ENCODE assay signal across 5 cellular contexts in the genomic region with DNA sequence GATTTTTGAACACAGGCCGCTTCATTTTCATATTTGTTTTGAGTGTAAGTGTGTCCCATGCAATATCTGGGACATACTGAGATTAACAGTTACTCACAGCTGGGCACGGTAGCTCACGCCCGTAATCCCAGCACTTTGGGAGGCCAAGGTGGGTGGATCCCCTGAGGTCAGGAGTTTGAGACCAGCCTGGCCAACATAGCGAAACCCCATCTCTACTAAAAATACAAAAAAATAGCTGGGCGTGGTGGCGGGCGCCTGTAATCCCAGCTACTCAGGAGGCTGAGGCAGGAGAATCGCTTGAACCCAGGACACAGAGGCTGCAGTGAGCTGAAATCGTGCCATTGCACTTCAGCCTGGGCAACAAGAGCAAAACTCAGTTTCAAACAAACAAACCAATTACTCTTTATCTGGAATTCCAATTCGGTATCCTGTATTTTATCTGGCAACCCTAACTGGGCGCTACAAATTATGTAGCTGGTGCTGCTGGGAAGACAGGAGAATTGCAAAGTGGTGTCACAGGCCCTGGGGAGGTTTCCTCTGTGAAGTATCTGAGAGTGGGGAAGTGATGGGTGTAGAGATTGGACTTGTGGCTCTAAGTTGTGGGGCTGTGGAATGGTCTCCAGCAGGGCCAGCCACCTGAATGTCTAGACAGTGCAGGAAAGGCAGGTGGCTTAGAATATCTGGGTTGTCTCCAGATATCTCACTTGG.
DNase-seq lines count a peak whose midpoint lies in the region; ATAC-seq, FAIRE-seq and TF ChIP-seq lines count a peak whose summit lies in the region.
"Not testable (repeated sequence)": the region's sequence is repeated elsewhere in the genome, so short reads cannot be mapped to it uniquely, and the experiment has no call there.

No MANE protein-coding gene starts in this region.

- H2AK5ac ChIP-seq in mesendoderm (ENCODE audit: low read length); neuronal stem cell (ENCODE audit: low read depth, low read length): not testable (repeated sequence)

- not testable (repeated sequence) for H3K27ac ChIP-seq in endothelial cell of umbilical vein (ENCODE audit: insufficient read depth, low read depth, low read length); HepG2 (ENCODE audit: extremely low read length, insufficient read depth, low read length); mesendoderm (ENCODE audit: low read depth, low read length); neuronal stem cell (replicated peaks; ENCODE audit: low read length)

- not testable (repeated sequence) for H3K56ac ChIP-seq in mesendoderm (ENCODE audit: low read length)

- not testable (repeated sequence) for H4K20me1 ChIP-seq in endothelial cell of umbilical vein (replicated peaks; ENCODE audit: control insufficient read depth, extremely low read depth, insufficient read depth, low read length); HepG2 (ENCODE audit: insufficient read depth, low read length)

- TF ChIP-seq POLR2A in endothelial cell of umbilical vein (IDR thresholded peaks at IDR 0.05; ENCODE audit: low read depth, low read length); HepG2 (IDR thresholded peaks at IDR 0.05; ENCODE audit: insufficient read depth in 1 of 2, low read depth in 2 of 2, low read length in 2 of 2): not testable (repeated sequence)

- H3K27me3 ChIP-seq in endothelial cell of umbilical vein (ENCODE audit: control insufficient read depth in 2 of 2, insufficient read depth in 2 of 2, low read length in 2 of 2); HepG2 (ENCODE audit: control insufficient read depth in 1 of 2, insufficient read depth in 2 of 2, low read length in 2 of 2); mesendoderm (ENCODE audit: insufficient read depth, low read length, poor library complexity); neuronal stem cell (ENCODE audit: control insufficient read depth in 3 of 3, insufficient read depth in 3 of 3, low read depth in 1 of 3, low read length in 3 of 3): not testable (repeated sequence)

- peaks cover 30% of the 10 kb centered on the region for H3K9me3 Mint-ChIP-seq in nephron

- in situ Hi-C loops in HepG2 (cut with HindIII; ENCODE audit: extremely low pct_ligation_motif_present, low pct_unique_long_range_greater_than_20kb) = not testable (repeated sequence)

- dilution Hi-C loops in endothelial cell of umbilical vein (cut with MboI; ENCODE audit: extremely low pct_ligation_motif_present, low sequenced_read_pairs) = not testable (repeated sequence)

- not testable (repeated sequence) for H4K91ac ChIP-seq in neuronal stem cell (ENCODE audit: low read depth, low read length, poor library complexity)

- not testable (repeated sequence) for H4K8ac ChIP-seq in mesendoderm (ENCODE audit: low read depth, low read length); neuronal stem cell (ENCODE audit: low read depth, low read length)

- H3K4me3 Mint-ChIP-seq in nephron = not testable (repeated sequence)

- DNase-seq in endothelial cell of umbilical vein (ENCODE audit: low read depth, low spot score); HepG2 (ENCODE audit: low spot score); neuronal stem cell (ENCODE audit: low spot score): not testable (repeated sequence)
- DNase-seq in mesendoderm = peak; percentile 74

- not testable (repeated sequence) for TF ChIP-seq RAD21 in HepG2 (CRISPR knock-in tag; IDR thresholded peaks at IDR 0.05)

- H4K5ac ChIP-seq in mesendoderm (ENCODE audit: low read length) = not testable (repeated sequence)

- H3K36me3 ChIP-seq in endothelial cell of umbilical vein (ENCODE audit: control insufficient read depth in 2 of 2, extremely low read depth in 1 of 2, insufficient read depth in 2 of 2, low read length in 2 of 2); HepG2 (replicated peaks in 1 of 2; ENCODE audit: control insufficient read depth in 1 of 2, insufficient read depth in 2 of 2, low read length in 2 of 2); mesendoderm (ENCODE audit: control insufficient read depth, insufficient read depth, low read length); neuronal stem cell (replicated peaks in 1 of 2; ENCODE audit: control insufficient read depth in 2 of 2, insufficient read depth in 2 of 2, low read length in 2 of 2): not testable (repeated sequence)

- not testable (repeated sequence) for H2AFZ ChIP-seq in endothelial cell of umbilical vein (ENCODE audit: low read depth, low read length); HepG2 (ENCODE audit: low read length); neuronal stem cell (ENCODE audit: low read length)

- H3K4me3 ChIP-seq in endothelial cell of umbilical vein (replicated peaks in 1 of 3; ENCODE audit: insufficient read depth in 1 of 3, low read depth in 1 of 3, low read length in 3 of 3); HepG2 (replicated peaks in 1 of 3; ENCODE audit: insufficient read depth in 1 of 3, low read depth in 2 of 3, low read length in 3 of 3); mesendoderm (ENCODE audit: low read length); neuronal stem cell (ENCODE audit: low read length in 2 of 2): not testable (repeated sequence)

- not testable (repeated sequence) for H3K27me3 Mint-ChIP-seq in nephron (ENCODE audit: low read depth)

- peak overlapping the region in 2 of 3 experiments; percentile 27 to 60 for H3K27ac Mint-ChIP-seq in nephron

- not testable (repeated sequence) for H3K9me1 ChIP-seq in endothelial cell of umbilical vein (replicated peaks; ENCODE audit: control insufficient read depth, extremely low read depth, insufficient read depth, low read length)

- not testable (repeated sequence) for H3K79me1 ChIP-seq in mesendoderm (ENCODE audit: low read length); neuronal stem cell (ENCODE audit: low read depth, low read length)

- H3K4me1 Mint-ChIP-seq in nephron = peaks cover 27% of the 10 kb centered on the region

- not testable (repeated sequence) for H3K18ac ChIP-seq in mesendoderm (ENCODE audit: low read length); neuronal stem cell (ENCODE audit: low read length)

- TF ChIP-seq CTCF in endothelial cell of umbilical vein (IDR thresholded peaks at IDR 0.05; ENCODE audit: extremely low read depth in 1 of 2, insufficient read depth in 1 of 2, low read depth in 1 of 2, low read length in 2 of 2); HepG2 (CRISPR knock-in tag; IDR thresholded peaks at IDR 0.05); nephron (IDR thresholded peaks at IDR 0.05; ENCODE audit: unreplicated experiment in 3 of 3): not testable (repeated sequence)

- BruUV-seq in endothelial cell of umbilical vein (replicated peaks; lab: Mats Ljungman, UMichigan); HepG2 (replicated peaks; lab: Mats Ljungman, UMichigan): not testable (repeated sequence)

- not testable (repeated sequence) for TF ChIP-seq EP300 in HepG2 (IDR thresholded peaks at IDR 0.05; ENCODE audit: low read depth in 2 of 2, low read length in 2 of 2); HepG2 (CRISPR knock-in tag; IDR thresholded peaks at IDR 0.05; ENCODE audit: borderline replicate concordance)

- POLR2A ChIA-PET in endothelial cell of umbilical vein (lab: Charles Lee); HepG2 (lab: Yijun Ruan, JAX): not testable (repeated sequence)

- H2BK15ac ChIP-seq in mesendoderm (replicated peaks; ENCODE audit: low read depth) = not testable (repeated sequence)
- H2BK15ac ChIP-seq in neuronal stem cell (ENCODE audit: low read length) = peak overlapping the region; percentile 49

- H2BK120ac ChIP-seq in mesendoderm (ENCODE audit: low read depth, low read length) = peak overlapping the region; percentile 49
- H2BK120ac ChIP-seq in neuronal stem cell (ENCODE audit: low read depth, low read length) = not testable (repeated sequence)

- H3K4ac ChIP-seq in mesendoderm (ENCODE audit: low read depth, low read length) = peak overlapping the region; percentile 57
- not testable (repeated sequence) for H3K4ac ChIP-seq in neuronal stem cell (ENCODE audit: low read length)

- 89% methylated on average over 12 of the region's 12 CpGs for WGBS in HepG2 (ENCODE audit: low lambda C conversion rate)
- WGBS in mesendoderm (ENCODE audit: extremely low coverage, insufficient coverage, low lambda C conversion rate) = no CpG with 5 or more reads among the region's 12 CpGs
- no CpG with 5 or more reads among the region's 12 CpGs for WGBS in neuronal stem cell (ENCODE audit: extremely low coverage in 2 of 2, insufficient read length in 2 of 2, insufficient replicate concordance in 1 of 2), 2 donors

- ATAC-seq in HepG2 = peak; percentile 74; the same call in 2 of the 3 replicates

- H2BK12ac ChIP-seq in neuronal stem cell (ENCODE audit: low read length) = not testable (repeated sequence)

- not testable (repeated sequence) for H3K23ac ChIP-seq in mesendoderm (ENCODE audit: low read length); neuronal stem cell (ENCODE audit: low read depth, low read length, poor library complexity)

- H3K14ac ChIP-seq in neuronal stem cell (ENCODE audit: low read length) = not testable (repeated sequence)

- not testable (repeated sequence) for H2BK5ac ChIP-seq in mesendoderm (ENCODE audit: low read length); neuronal stem cell (ENCODE audit: low read length)

- not testable (repeated sequence) for H3K4me2 ChIP-seq in endothelial cell of umbilical vein (ENCODE audit: insufficient read depth, low read length); mesendoderm (ENCODE audit: low read length); neuronal stem cell (ENCODE audit: insufficient read depth, low read length, poor library complexity, severe bottlenecking)
- H3K4me2 ChIP-seq in HepG2 (ENCODE audit: low read depth, low read length) = peak overlapping the region; percentile 54

- intact Hi-C loops in endothelial cell of umbilical vein (cut with micrococcal nuclease); HepG2 (cut with micrococcal nuclease; ENCODE audit: unreplicated experiment): not testable (repeated sequence)

- H3K9me3 ChIP-seq in endothelial cell of umbilical vein (replicated peaks; ENCODE audit: control insufficient read depth, insufficient read depth, low read length); HepG2 (ENCODE audit: low read length): not testable (repeated sequence)
- H3K9me3 ChIP-seq in neuronal stem cell (replicated peaks in 1 of 2; ENCODE audit: control insufficient read depth in 2 of 2, insufficient read depth in 1 of 2, low read depth in 1 of 2, low read length in 2 of 2) = peaks cover 4 to 16% of the 10 kb centered on the region in 2 donors

- not testable (repeated sequence) for H3K9ac ChIP-seq in endothelial cell of umbilical vein (replicated peaks; ENCODE audit: extremely low read depth, insufficient read depth, low read length); HepG2 (ENCODE audit: insufficient read depth, low read depth, low read length); mesendoderm (ENCODE audit: low read length); neuronal stem cell (ENCODE audit: low read depth, low read length, poor library complexity)

- FAIRE-seq in endothelial cell of umbilical vein (lab: Jason Lieb, UNC) (peak; percentile 18), HepG2 (lab: Jason Lieb, UNC) (peak; percentile 15)

- H3K36me3 Mint-ChIP-seq in nephron (ENCODE audit: low read depth) = peaks cover 30% of the 10 kb centered on the region

- H3K79me2 ChIP-seq in endothelial cell of umbilical vein (ENCODE audit: control insufficient read depth, insufficient read depth, low read length); HepG2 (ENCODE audit: insufficient read depth, low read length); mesendoderm (ENCODE audit: control insufficient read depth, insufficient read depth, low read length): not testable (repeated sequence)

- CTCF ChIA-PET in endothelial cell of umbilical vein (lab: Charles Lee); HepG2 (lab: Yijun Ruan, JAX; ENCODE audit: low intra/inter-chr PET ratio, low total read pairs): not testable (repeated sequence)

- not testable (repeated sequence) for H3K4me1 ChIP-seq in endothelial cell of umbilical vein (ENCODE audit: control insufficient read depth, extremely low read depth, insufficient read depth, low read length); mesendoderm (ENCODE audit: control insufficient read depth, low read depth, low read length); neuronal stem cell (ENCODE audit: control insufficient read depth in 2 of 2, insufficient read depth in 1 of 2, low read depth in 1 of 2, low read length in 2 of 2)
- H3K4me1 ChIP-seq in HepG2 (ENCODE audit: insufficient read depth, low read length) = peaks cover 39% of the 10 kb centered on the region
